ENCODE assay signal across 8 cellular contexts in the genomic region with DNA sequence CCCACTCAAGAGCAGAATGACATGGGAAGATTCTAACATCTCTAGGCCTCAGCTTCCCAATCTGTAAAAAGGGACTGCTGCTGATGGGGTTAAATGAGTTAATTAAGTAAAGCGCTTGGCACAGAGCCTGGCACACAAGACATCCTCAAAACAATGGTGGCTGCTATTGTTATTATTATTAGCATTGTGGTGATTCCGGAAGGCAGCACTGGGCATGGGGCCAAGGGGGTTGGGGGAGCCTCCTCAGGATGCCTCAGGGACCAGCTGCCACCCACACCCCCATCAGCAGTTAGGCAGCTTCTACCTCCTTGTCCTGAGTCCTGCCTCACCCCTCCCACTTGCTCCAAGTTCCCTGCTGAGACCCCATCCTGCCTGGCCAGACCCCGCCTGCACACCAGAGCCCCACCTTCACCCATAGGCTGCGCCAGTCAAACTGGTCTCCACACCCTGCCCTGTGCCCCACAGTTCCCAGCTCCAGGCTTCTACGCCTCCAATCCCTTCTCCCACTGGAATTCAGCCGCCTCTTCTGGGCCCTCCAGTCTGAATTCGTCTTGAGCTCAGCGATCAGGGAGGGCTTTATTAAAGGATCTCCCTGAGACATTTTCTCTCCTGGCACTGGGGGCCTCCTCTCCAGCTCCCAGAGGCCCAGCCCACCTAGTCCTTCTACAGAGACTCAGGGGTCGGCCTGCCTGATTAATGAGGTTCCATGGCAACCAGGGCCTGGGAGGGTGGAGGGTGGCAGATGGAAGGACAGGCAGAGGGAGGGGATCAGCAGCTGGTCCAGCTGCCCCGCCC. TPM values are rescaled to one million over a fixed set of nuclear protein-coding genes. Genes with fewer than 3 reads are reported as not detected.
DNase-seq lines count a peak whose midpoint lies in the region; ATAC-seq and TF ChIP-seq lines count a peak whose summit lies in the region.

No MANE protein-coding gene starts in this region.

- H3K27ac ChIP-seq in left ventricle myocardium inferior (replicated peaks) (no peak overlapping the region), Panc1 (ENCODE audit: low read length) (peak overlapping the region; percentile 80), transverse colon (peak overlapping the region; percentile 39 to 73 (median 66)), upper lobe of left lung (peak overlapping the region in 2 of 4 donors; percentile 23 to 45)

- no peaks in the 10 kb centered on the region for H3K9me3 ChIP-seq in left ventricle myocardium inferior (replicated peaks)
- H3K9me3 ChIP-seq in Panc1 (ENCODE audit: control insufficient read depth, insufficient read depth, low read depth, low read length), result no peaks in the 10 kb centered on the region
- H3K9me3 ChIP-seq in transverse colon, result no peaks in the 10 kb centered on the region
- H3K9me3 ChIP-seq in upper lobe of left lung, result no peaks in the 10 kb centered on the region

- no peaks in the 10 kb centered on the region for H3K27me3 ChIP-seq in left ventricle myocardium inferior (ENCODE audit: low read depth)
- no peaks in the 10 kb centered on the region for H3K27me3 ChIP-seq in Panc1 (ENCODE audit: control insufficient read depth, insufficient read depth, low read length)
- no peaks in the 10 kb centered on the region for H3K27me3 ChIP-seq in transverse colon
- no peaks in the 10 kb centered on the region for H3K27me3 ChIP-seq in upper lobe of left lung

- H3K4me1 ChIP-seq in left ventricle myocardium inferior (peaks cover 30% of the 10 kb centered on the region), Panc1 (ENCODE audit: control insufficient read depth, insufficient read depth, low read length) (peaks cover 6% of the 10 kb centered on the region), transverse colon (peaks cover 9 to 20% (median 16%) of the 10 kb centered on the region in 4 donors), upper lobe of left lung (peaks cover 27 to 53% (median 39%) of the 10 kb centered on the region in 4 donors)

- WGBS in transverse colon (ENCODE audit: low coverage in 1 of 2), 2 donors, result 20 to 29% methylated on average over 4 to 9 of the region's 10 CpGs
- WGBS in upper lobe of left lung, 2 donors, result 38 to 45% methylated on average over 8 to 10 of the region's 10 CpGs

- CTCF ChIA-PET in Panc1 (lab: Charles Lee), result interaction anchor here (0.5 kb wide), 1 partner anchor 169 kb away, joined by 4 read pairs; no protein-coding TSS in a partner anchor

- TF ChIP-seq POLR2A in transverse colon (IDR thresholded peaks at IDR 0.05) (no peak), upper lobe of left lung (IDR thresholded peaks at IDR 0.05) (no peak)

- TF ChIP-seq CTCF in left ventricle myocardium inferior (IDR thresholded peaks at IDR 0.05; ENCODE audit: borderline replicate concordance), result no peak
- TF ChIP-seq CTCF in Panc1 (IDR thresholded peaks at IDR 0.05), result no peak
- TF ChIP-seq CTCF in fibroblast of mammary gland (conservative IDR thresholded peaks at IDR 0.05; ENCODE audit: control insufficient read depth, insufficient read depth, low read depth, low read length), result no peak
- no peak for TF ChIP-seq CTCF in transverse colon (IDR thresholded peaks at IDR 0.05)
- no peak for TF ChIP-seq CTCF in upper lobe of left lung (IDR thresholded peaks at IDR 0.05)

- H3K4me3 ChIP-seq in left ventricle myocardium inferior (peak overlapping the region; percentile 60), Panc1 (ENCODE audit: low read depth in 2 of 2, low read length in 2 of 2) (peak overlapping the region; percentile 58 to 83), fibroblast of mammary gland (ENCODE audit: control insufficient read depth, low read depth, low read length) (peak overlapping the region; percentile 59), transverse colon (peak overlapping the region in 1 of 4 donors; percentile 54), upper lobe of left lung (peak overlapping the region in 2 of 4 donors; percentile 53 to 73)

- in situ Hi-C loops in Panc1 (cut with HindIII; ENCODE audit: low pct_unique_long_range_greater_than_20kb, low sequenced_read_pairs) (no loop called here), transverse colon (cut with MboI; ENCODE audit: low pct_ligation_motif_present in 1 of 4, low pct_unique_long_range_greater_than_20kb in 1 of 4, low sequenced_read_pairs in 3 of 4) (no loop called here)

- TF ChIP-seq EP300 in transverse colon (IDR thresholded peaks at IDR 0.05; ENCODE audit: low read depth), result no peak
- no peak for TF ChIP-seq EP300 in upper lobe of left lung (IDR thresholded peaks at IDR 0.05)

- ATAC-seq in Right ventricle myocardium superior (ENCODE audit: poor library complexity), result no peak
- no peak for ATAC-seq in Panc1
- no peak for ATAC-seq in upper lobe of left lung (ENCODE audit: low FRiP score in 2 of 2)
- ATAC-seq in GM18868 (IDR thresholded peaks at IDR 0.05; ENCODE audit: unreplicated experiment), result no peak

- POLR2A ChIA-PET in Panc1 (lab: Charles Lee), result no interaction called here

- H3K36me3 ChIP-seq in left ventricle myocardium inferior (no peaks in the 10 kb centered on the region), Panc1 (ENCODE audit: control insufficient read depth, insufficient read depth, low read length) (no peaks in the 10 kb centered on the region), transverse colon (no peaks in the 10 kb centered on the region), upper lobe of left lung (no peaks in the 10 kb centered on the region)

- TSS peak; percentile 69 for BruUV-seq in Panc1 (replicated peaks; lab: Mats Ljungman, UMichigan)

- intact Hi-C loops in left ventricle myocardium inferior (cut with micrococcal nuclease) (no loop called here), Right ventricle myocardium superior (cut with DNase I) (no loop called here), Panc1 (cut with micrococcal nuclease; ENCODE audit: unreplicated experiment) (no loop called here), transverse colon (cut with DNase I; ENCODE audit: low total_unique reads) (no loop called here)

- DNase-seq in left ventricle myocardium inferior, result no peak
- DNase-seq in Right ventricle myocardium superior, result no peak
- DNase-seq in Panc1 (ENCODE audit: low read depth, low spot score), result no peak
- no peak for DNase-seq in fibroblast of mammary gland (ENCODE audit: low read depth)
- DNase-seq in transverse colon, result no peak
- DNase-seq in upper lobe of left lung, result no peak
- DNase-seq in NCI-H187 (lab: John Stamatoyannopoulos, UW), result no peak

RNA-seq across cellular contexts. Expression of gene E2F1, which starts 1.5 kb away (rescaled TPM):
- total RNA-seq in left ventricle myocardium inferior (1.2 TPM), Right ventricle myocardium superior (1.1 TPM), Panc1 (2021; ENCODE audit: unreplicated experiment) (64.2 TPM), transverse colon (1 to 10 TPM in 3 of 4 donors, not detected in 1; 1.2 to 2.7 (median 2.1) TPM), upper lobe of left lung (10 to 100 TPM in 1 of 6 donors, 1 to 10 TPM in 5; 5.5 to 12.9 (median 6.8) TPM)
- polyA plus RNA-seq in Panc1 (2012; ENCODE audit: insufficient read length), result 35.8 TPM

RNA-seq across cellular contexts. Expression of gene NECAB3, which starts 10.5 kb away (rescaled TPM):
- 81.3 TPM for total RNA-seq in left ventricle myocardium inferior
- total RNA-seq in Right ventricle myocardium superior, result 69.4 TPM
- 46.4 TPM for total RNA-seq in Panc1 (2021; ENCODE audit: unreplicated experiment)
- 46.9 TPM for polyA plus RNA-seq in Panc1 (2012; ENCODE audit: insufficient read length)
- total RNA-seq in transverse colon, result 100 to 1,000 TPM in 1 of 4 donors, 10 to 100 TPM in 3; 26.1 to 180 (median 94.5) TPM
- 100 to 1,000 TPM in 2 of 6 donors, 10 to 100 TPM in 4; 43.4 to 309 (median 90.6) TPM for total RNA-seq in upper lobe of left lung

RNA-seq across cellular contexts. Expression of gene ACTL10, which starts 18.0 kb away (rescaled TPM):
- total RNA-seq in left ventricle myocardium inferior (0.22 TPM), Right ventricle myocardium superior (0.22 TPM), Panc1 (2021; ENCODE audit: unreplicated experiment) (not detected), transverse colon (10 to 100 TPM in 1 of 4 donors, 1 to 10 TPM in 2, not detected in 1; 1.5 to 14.1 (median 3.0) TPM), upper lobe of left lung (1 to 10 TPM in 5 of 6 donors, not detected in 1; 1.7 to 3.8 (median 2.1) TPM)
- polyA plus RNA-seq in Panc1 (2012; ENCODE audit: insufficient read length), result 0.11 TPM

RNA-seq across cellular contexts. Expression of gene C20orf144, which starts 22.6 kb away (rescaled TPM):
- not detected for total RNA-seq in left ventricle myocardium inferior
- total RNA-seq in Right ventricle myocardium superior, result not detected
- total RNA-seq in Panc1 (2021; ENCODE audit: unreplicated experiment), result not detected
- polyA plus RNA-seq in Panc1 (2012; ENCODE audit: insufficient read length), result 0.46 TPM
- not detected for total RNA-seq in transverse colon
- not detected for total RNA-seq in upper lobe of left lung

RNA-seq across cellular contexts. Expression of gene PXMP4, which starts 35.4 kb away (rescaled TPM):
- 13.5 TPM for total RNA-seq in left ventricle myocardium inferior
- 11.7 TPM for total RNA-seq in Right ventricle myocardium superior
- total RNA-seq in Panc1 (2021; ENCODE audit: unreplicated experiment), result 12.0 TPM
- polyA plus RNA-seq in Panc1 (2012; ENCODE audit: insufficient read length), result 11.5 TPM
- 10 to 100 TPM in 1 of 4 donors, 1 to 10 TPM in 3; 1.6 to 12.0 (median 5.5) TPM for total RNA-seq in transverse colon
- 10 to 100 TPM; 18.4 to 80.2 (median 29.8) TPM for total RNA-seq in upper lobe of left lung
